Comparison of ENCODE assay signal across 31 cellular contexts in the genomic region with DNA sequence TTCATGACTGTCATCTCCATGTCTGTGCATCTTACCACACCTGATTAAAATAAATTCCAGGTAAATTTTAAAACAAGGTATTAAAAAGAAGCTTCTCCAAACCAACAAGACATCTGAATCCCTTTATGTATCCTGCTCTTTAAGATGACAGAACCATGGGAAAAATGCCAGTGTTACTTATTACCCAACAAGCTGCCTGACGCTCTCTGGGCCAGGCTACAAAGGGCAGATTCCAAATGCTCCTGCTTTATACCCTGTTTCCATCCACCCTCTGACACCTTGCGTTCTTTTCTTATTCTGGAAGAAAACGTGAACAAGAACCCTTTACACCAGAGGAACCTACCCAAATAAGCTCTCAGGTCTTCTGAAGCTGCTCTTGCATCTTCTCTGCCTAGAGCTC.
"Had no signal": no experiment of that assay in that cellular context is flagged by ENCODE, and none has a peak within 500 bp of the region (broad histone marks: within the 10 kb centered on the region; RNA-seq: fewer than 3 reads in every experiment).

No MANE protein-coding gene starts in this region.

- H3K4me3 Mint-ChIP-seq: activated CD4-positive, alpha-beta memory T cell treated with anti-CD3 and anti-CD28 coated beads for 36 hours; activated CD4-positive, alpha-beta T cell treated with anti-CD3 and anti-CD28 coated beads for 36 hours; activated CD4-positive, alpha-beta T cell treated with anti-CD3 and anti-CD28 coated beads, Interleukin-2, amount 10 ng/mL, durations not matched to agents 24 days and 14 days; activated CD8-positive, alpha-beta T cell treated with anti-CD3 and anti-CD28 coated beads, Interleukin-2, amount 10 ng/mL, durations not matched to agents 7 days and 5 days; activated naive CD8-positive, alpha-beta T cell; activated T-cell treated with anti-CD3 and anti-CD28 coated beads, Interleukin-2, amount 50 U/mL, for 4 hours; activated T-helper 17 cell treated with anti-CD3 and anti-CD28 coated beads, Interleukin-2, amount 50 U/mL, for 72 hours; central memory CD8-positive, alpha-beta T cell; dendritic cell treated with granulocyte-macrophage colony-stimulating factor and Interleukin-4, amounts not matched to agents 40 ng/mL and 50 ng/mL, for 4 days; effector memory CD8-positive, alpha-beta T cell; T-helper 17 cell; T-helper 2 cell treated with Interferon-gamma antibody and Interleukin-4, amounts not matched to agents 5 μg/mL and 100 μg/mL, for 36 hours had no signal

- H3K27ac Mint-ChIP-seq: activated CD4-positive, alpha-beta memory T cell treated with anti-CD3 and anti-CD28 coated beads for 36 hours; activated CD4-positive, alpha-beta T cell treated with anti-CD3 and anti-CD28 coated beads for 36 hours; activated CD4-positive, alpha-beta T cell treated with anti-CD3 and anti-CD28 coated beads, Interleukin-2, amount 10 ng/mL, durations not matched to agents 24 days and 14 days; activated CD8-positive, alpha-beta T cell treated with anti-CD3 and anti-CD28 coated beads, Interleukin-2, amount 10 ng/mL, durations not matched to agents 7 days and 5 days; activated naive CD8-positive, alpha-beta T cell; activated T-helper 17 cell treated with anti-CD3 and anti-CD28 coated beads, Interleukin-2, amount 50 U/mL, for 72 hours; dendritic cell treated with granulocyte-macrophage colony-stimulating factor and Interleukin-4, amounts not matched to agents 40 ng/mL and 50 ng/mL, for 4 days; effector memory CD8-positive, alpha-beta T cell; T-helper 17 cell; T-helper 2 cell treated with Interferon-gamma antibody and Interleukin-4, amounts not matched to agents 5 μg/mL and 100 μg/mL, for 36 hours had no signal

- H3K27ac ChIP-seq: brain microvascular endothelial cell, coronary artery, esophagus squamous epithelium had no signal

- FAIRE-seq: astrocyte, bronchial epithelial cell, frontal cortex had no signal

- H3K9me3 Mint-ChIP-seq: activated CD4-positive, alpha-beta memory T cell treated with anti-CD3 and anti-CD28 coated beads for 36 hours; activated CD4-positive, alpha-beta T cell treated with anti-CD3 and anti-CD28 coated beads, Interleukin-2, amount 10 ng/mL, durations not matched to agents 24 days and 14 days; activated T-cell treated with anti-CD3 and anti-CD28 coated beads, Interleukin-2, amount 50 U/mL, for 4 hours; activated T-helper 17 cell treated with anti-CD3 and anti-CD28 coated beads, Interleukin-2, amount 50 U/mL, for 72 hours; central memory CD8-positive, alpha-beta T cell; dendritic cell treated with granulocyte-macrophage colony-stimulating factor and Interleukin-4, amounts not matched to agents 40 ng/mL and 50 ng/mL, for 4 days; effector memory CD8-positive, alpha-beta T cell; T-helper 2 cell treated with Interferon-gamma antibody and Interleukin-4, amounts not matched to agents 5 μg/mL and 100 μg/mL, for 36 hours had no signal

- H3K27me3 ChIP-seq: brain microvascular endothelial cell had no signal

- H3K4me1 Mint-ChIP-seq: activated CD4-positive, alpha-beta T cell treated with anti-CD3 and anti-CD28 coated beads for 36 hours; activated CD4-positive, alpha-beta T cell treated with anti-CD3 and anti-CD28 coated beads, Interleukin-2, amount 10 ng/mL, durations not matched to agents 24 days and 14 days; activated T-helper 17 cell treated with anti-CD3 and anti-CD28 coated beads, Interleukin-2, amount 50 U/mL, for 72 hours; central memory CD8-positive, alpha-beta T cell; T-helper 17 cell had no signal

- H3K4me3 ChIP-seq: coronary artery, esophagus squamous epithelium had no signal

- H3K36me3 ChIP-seq: brain microvascular endothelial cell, esophagus squamous epithelium had no signal

- H3K27me3 Mint-ChIP-seq: activated CD4-positive, alpha-beta memory T cell treated with anti-CD3 and anti-CD28 coated beads for 36 hours had no signal

- ATAC-seq: activated CD4-positive, alpha-beta T cell treated with anti-CD3 and anti-CD28 coated beads for 36 hours; activated CD8-positive, alpha-beta T cell treated with anti-CD3 and anti-CD28 coated beads, Interleukin-2, amount 10 ng/mL, durations not matched to agents 7 days and 5 days; activated T-cell treated with anti-CD3 and anti-CD28 coated beads, Interleukin-2, amount 50 U/mL, for 4 hours; activated T-helper 17 cell treated with anti-CD3 and anti-CD28 coated beads, Interleukin-2, amount 50 U/mL, for 72 hours; effector memory CD8-positive, alpha-beta T cell; T-helper 17 cell had no signal

- H3K9me3 ChIP-seq: esophagus squamous epithelium had no signal

- DNase-seq: activated CD4-positive, alpha-beta memory T cell treated with anti-CD3 and anti-CD28 coated beads for 36 hours; activated CD4-positive, alpha-beta T cell treated with anti-CD3 and anti-CD28 coated beads for 36 hours; activated CD4-positive, alpha-beta T cell treated with anti-CD3 and anti-CD28 coated beads, Interleukin-2, amount 10 ng/mL, durations not matched to agents 24 days and 14 days; activated CD4-positive, CD25-positive, alpha-beta regulatory T cell; activated CD4-positive, CD25-positive, alpha-beta regulatory T cell treated with anti-CD3 and anti-CD28 coated beads, Interleukin-2, amount 50 U/mL, for 72 hours; activated CD8-positive, alpha-beta T cell treated with anti-CD3 and anti-CD28 coated beads, Interleukin-2, amount 10 ng/mL, durations not matched to agents 7 days and 5 days; activated effector memory CD4-positive, alpha-beta T cell treated with Interleukin-2 at 50 U/mL for 16 hours; activated gamma-delta T cell treated with Interleukin-2 at 50 U/mL for 16 hours; activated naive CD4-positive, alpha-beta T cell treated with anti-CD3 and anti-CD28 coated beads, Interleukin-2, amount 50 U/mL, for 16 hours; activated naive CD4-positive, alpha-beta T cell treated with Interleukin-2 at 50 U/mL for 16 hours; activated T-cell treated with anti-CD3 and anti-CD28 coated beads, Interleukin-2, amount 50 U/mL, for 4 hours; amniotic stem cell; anterior cingulate cortex; brain microvascular endothelial cell; effector CD4-positive, alpha-beta T cell; effector memory CD8-positive, alpha-beta T cell; erythroblast; esophagus squamous epithelium; foreskin fibroblast; head of caudate nucleus; T-helper 1 cell; T-helper 17 cell had no signal

- H3K4me1 ChIP-seq: esophagus squamous epithelium had no signal

- H3K36me3 Mint-ChIP-seq: activated CD4-positive, alpha-beta memory T cell treated with anti-CD3 and anti-CD28 coated beads for 36 hours; activated naive CD8-positive, alpha-beta T cell had no signal
